2 cellular contexts compared by ENCODE assay signal in the genomic region with DNA sequence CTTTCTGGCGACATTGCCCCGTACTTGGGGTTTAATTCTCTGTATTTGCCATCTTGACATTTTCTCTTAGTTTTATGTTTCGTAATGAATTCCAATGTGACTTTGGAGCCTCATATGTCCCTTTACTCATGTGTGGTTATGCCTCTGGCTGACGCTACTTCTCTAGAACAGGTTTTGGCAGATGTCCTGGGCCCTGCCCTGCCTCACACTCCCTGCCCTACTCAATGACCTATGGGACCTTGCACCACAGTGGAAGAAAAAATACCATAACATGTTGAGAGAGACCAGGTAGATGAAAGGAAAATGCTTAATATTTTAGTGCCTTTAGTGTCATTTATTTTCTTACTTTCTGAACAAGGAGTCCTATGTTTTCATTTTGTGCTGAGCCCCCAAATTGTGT.
TF ChIP-seq lines count a peak whose summit lies in the region.

No MANE protein-coding gene starts in this region.

TF ChIP-seq in liver, 16 proteins besides CTCF, POLR2A, EP300 and RAD21 (continued from another document):
- TF ChIP-seq, protein P1, sequence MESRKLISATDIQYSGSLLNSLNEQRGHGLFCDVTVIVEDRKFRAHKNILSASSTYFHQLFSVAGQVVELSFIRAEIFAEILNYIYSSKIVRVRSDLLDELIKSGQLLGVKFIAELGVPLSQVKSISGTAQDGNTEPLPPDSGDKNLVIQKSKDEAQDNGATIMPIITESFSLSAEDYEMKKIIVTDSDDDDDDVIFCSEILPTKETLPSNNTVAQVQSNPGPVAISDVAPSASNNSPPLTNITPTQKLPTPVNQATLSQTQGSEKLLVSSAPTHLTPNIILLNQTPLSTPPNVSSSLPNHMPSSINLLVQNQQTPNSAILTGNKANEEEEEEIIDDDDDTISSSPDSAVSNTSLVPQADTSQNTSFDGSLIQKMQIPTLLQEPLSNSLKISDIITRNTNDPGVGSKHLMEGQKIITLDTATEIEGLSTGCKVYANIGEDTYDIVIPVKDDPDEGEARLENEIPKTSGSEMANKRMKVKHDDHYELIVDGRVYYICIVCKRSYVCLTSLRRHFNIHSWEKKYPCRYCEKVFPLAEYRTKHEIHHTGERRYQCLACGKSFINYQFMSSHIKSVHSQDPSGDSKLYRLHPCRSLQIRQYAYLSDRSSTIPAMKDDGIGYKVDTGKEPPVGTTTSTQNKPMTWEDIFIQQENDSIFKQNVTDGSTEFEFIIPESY (IDR thresholded peaks at IDR 0.05), result no peak
- TF ChIP-seq NR2F2 (IDR thresholded peaks at IDR 0.05), result no peak
- no peak for TF ChIP-seq HNF4G (IDR thresholded peaks at IDR 0.05)
- TF ChIP-seq, protein P2, sequence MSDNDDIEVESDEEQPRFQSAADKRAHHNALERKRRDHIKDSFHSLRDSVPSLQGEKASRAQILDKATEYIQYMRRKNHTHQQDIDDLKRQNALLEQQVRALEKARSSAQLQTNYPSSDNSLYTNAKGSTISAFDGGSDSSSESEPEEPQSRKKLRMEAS (IDR thresholded peaks at IDR 0.05), result no peak
- TF ChIP-seq FOXA1 (IDR thresholded peaks at IDR 0.05), result no peak
- TF ChIP-seq EGR1 (IDR thresholded peaks at IDR 0.05; ENCODE audit: low read depth in 2 of 2), result no peak
- peak; percentile 38 to 57 for TF ChIP-seq HNF4A (conservative IDR thresholded peaks at IDR 0.05)
- no peak for TF ChIP-seq JUND (IDR thresholded peaks at IDR 0.05)
- no peak for TF ChIP-seq YY1 (IDR thresholded peaks at IDR 0.05)
- peak; percentile 31 to 54 for TF ChIP-seq RXRA (IDR thresholded peaks at IDR 0.05)
- TF ChIP-seq, protein P3, sequence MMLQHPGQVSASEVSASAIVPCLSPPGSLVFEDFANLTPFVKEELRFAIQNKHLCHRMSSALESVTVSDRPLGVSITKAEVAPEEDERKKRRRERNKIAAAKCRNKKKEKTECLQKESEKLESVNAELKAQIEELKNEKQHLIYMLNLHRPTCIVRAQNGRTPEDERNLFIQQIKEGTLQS (IDR thresholded peaks at IDR 0.05), result no peak

TF ChIP-seq in HepG2, 621 proteins besides CTCF, POLR2A, EP300 and RAD21 (continued from another document):
- TF ChIP-seq, protein P4, sequence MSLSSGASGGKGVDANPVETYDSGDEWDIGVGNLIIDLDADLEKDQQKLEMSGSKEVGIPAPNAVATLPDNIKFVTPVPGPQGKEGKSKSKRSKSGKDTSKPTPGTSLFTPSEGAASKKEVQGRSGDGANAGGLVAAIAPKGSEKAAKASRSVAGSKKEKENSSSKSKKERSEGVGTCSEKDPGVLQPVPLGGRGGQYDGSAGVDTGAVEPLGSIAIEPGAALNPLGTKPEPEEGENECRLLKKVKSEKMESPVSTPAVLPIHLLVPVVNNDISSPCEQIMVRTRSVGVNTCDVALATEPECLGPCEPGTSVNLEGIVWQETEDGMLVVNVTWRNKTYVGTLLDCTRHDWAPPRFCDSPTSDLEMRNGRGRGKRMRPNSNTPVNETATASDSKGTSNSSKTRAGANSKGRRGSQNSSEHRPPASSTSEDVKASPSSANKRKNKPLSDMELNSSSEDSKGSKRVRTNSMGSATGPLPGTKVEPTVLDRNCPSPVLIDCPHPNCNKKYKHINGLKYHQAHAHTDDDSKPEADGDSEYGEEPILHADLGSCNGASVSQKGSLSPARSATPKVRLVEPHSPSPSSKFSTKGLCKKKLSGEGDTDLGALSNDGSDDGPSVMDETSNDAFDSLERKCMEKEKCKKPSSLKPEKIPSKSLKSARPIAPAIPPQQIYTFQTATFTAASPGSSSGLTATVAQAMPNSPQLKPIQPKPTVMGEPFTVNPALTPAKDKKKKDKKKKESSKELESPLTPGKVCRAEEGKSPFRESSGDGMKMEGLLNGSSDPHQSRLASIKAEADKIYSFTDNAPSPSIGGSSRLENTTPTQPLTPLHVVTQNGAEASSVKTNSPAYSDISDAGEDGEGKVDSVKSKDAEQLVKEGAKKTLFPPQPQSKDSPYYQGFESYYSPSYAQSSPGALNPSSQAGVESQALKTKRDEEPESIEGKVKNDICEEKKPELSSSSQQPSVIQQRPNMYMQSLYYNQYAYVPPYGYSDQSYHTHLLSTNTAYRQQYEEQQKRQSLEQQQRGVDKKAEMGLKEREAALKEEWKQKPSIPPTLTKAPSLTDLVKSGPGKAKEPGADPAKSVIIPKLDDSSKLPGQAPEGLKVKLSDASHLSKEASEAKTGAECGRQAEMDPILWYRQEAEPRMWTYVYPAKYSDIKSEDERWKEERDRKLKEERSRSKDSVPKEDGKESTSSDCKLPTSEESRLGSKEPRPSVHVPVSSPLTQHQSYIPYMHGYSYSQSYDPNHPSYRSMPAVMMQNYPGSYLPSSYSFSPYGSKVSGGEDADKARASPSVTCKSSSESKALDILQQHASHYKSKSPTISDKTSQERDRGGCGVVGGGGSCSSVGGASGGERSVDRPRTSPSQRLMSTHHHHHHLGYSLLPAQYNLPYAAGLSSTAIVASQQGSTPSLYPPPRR (CRISPR knock-in tag; IDR thresholded peaks at IDR 0.05; ENCODE audit: borderline replicate concordance), result no peak
- TF ChIP-seq, protein P5, sequence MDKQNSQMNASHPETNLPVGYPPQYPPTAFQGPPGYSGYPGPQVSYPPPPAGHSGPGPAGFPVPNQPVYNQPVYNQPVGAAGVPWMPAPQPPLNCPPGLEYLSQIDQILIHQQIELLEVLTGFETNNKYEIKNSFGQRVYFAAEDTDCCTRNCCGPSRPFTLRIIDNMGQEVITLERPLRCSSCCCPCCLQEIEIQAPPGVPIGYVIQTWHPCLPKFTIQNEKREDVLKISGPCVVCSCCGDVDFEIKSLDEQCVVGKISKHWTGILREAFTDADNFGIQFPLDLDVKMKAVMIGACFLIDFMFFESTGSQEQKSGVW (CRISPR knock-in tag; IDR thresholded peaks at IDR 0.05; ENCODE audit: borderline replicate concordance), result no peak
- no peak for TF ChIP-seq ELF1 (CRISPR knock-in tag; IDR thresholded peaks at IDR 0.05)
- no peak for TF ChIP-seq ZNF484 (CRISPR knock-in tag; IDR thresholded peaks at IDR 0.05; ENCODE audit: borderline replicate concordance, low read depth)
- TF ChIP-seq FOXA3 (CRISPR knock-in tag; IDR thresholded peaks at IDR 0.05), result no peak
- TF ChIP-seq ZNF138 (CRISPR knock-in tag; IDR thresholded peaks at IDR 0.05; ENCODE audit: low read depth), result no peak
- TF ChIP-seq, protein P6, sequence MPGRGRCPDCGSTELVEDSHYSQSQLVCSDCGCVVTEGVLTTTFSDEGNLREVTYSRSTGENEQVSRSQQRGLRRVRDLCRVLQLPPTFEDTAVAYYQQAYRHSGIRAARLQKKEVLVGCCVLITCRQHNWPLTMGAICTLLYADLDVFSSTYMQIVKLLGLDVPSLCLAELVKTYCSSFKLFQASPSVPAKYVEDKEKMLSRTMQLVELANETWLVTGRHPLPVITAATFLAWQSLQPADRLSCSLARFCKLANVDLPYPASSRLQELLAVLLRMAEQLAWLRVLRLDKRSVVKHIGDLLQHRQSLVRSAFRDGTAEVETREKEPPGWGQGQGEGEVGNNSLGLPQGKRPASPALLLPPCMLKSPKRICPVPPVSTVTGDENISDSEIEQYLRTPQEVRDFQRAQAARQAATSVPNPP (CRISPR knock-in tag; IDR thresholded peaks at IDR 0.05), result no peak
- TF ChIP-seq SMYD3 (CRISPR knock-in tag; IDR thresholded peaks at IDR 0.05), result no peak
- no peak for TF ChIP-seq ZSCAN20 (CRISPR knock-in tag; IDR thresholded peaks at IDR 0.05; ENCODE audit: borderline replicate concordance)
